ENCODE assay signal across 8 cellular contexts in genomic region chr6:146543211-146543939, GRCh38. TPM values are rescaled to one million over a fixed set of nuclear protein-coding genes. Genes with fewer than 3 reads are reported as not detected.
DNase-seq lines count a peak whose midpoint lies in the region; ATAC-seq, FAIRE-seq and TF ChIP-seq lines count a peak whose summit lies in the region.

Gene RAB32 (plus strand): TSS chr6:146543833. CDS start chr6:146543872, 39 bp downstream.

- in situ Hi-C loops in IMR-90 (cut with MboI; ENCODE audit: low sequenced_read_pairs) = loop anchor here (10.0 kb wide), 1 partner anchor 579 kb away; the partner anchor contains the start of gene SHPRH

- DNase-seq in GM03348 (ENCODE audit: low spot score) = peak; percentile 98
- DNase-seq in IMR-90 = peak; percentile 95
- DNase-seq in WTC11 (ENCODE audit: low spot score) = peak; percentile 82
- DNase-seq in endothelial cell of umbilical vein (ENCODE audit: low read depth, low spot score) = peak; percentile 92
- peak; percentile 95 for DNase-seq in medulla oblongata (ENCODE audit: extremely low spot score)
- peak; percentile 94 for DNase-seq in stromal cell of bone marrow (ENCODE audit: low read depth)
- DNase-seq in SHP77 (lab: John Stamatoyannopoulos, UW) = no peak

- peak within 1 kb of the TSS; percentile 95 for H4K5ac ChIP-seq in IMR-90 (ENCODE audit: low read depth, low read length)

- H3K27me3 ChIP-seq in IMR-90 (ENCODE audit: control insufficient read depth, insufficient read depth, low read length) (no peaks in the 10 kb centered on the region), endothelial cell of umbilical vein (ENCODE audit: control insufficient read depth in 2 of 2, insufficient read depth in 2 of 2, low read length in 2 of 2) (no peaks in the 10 kb centered on the region)

- peak within 1 kb of the TSS; percentile 89 for H2BK120ac ChIP-seq in IMR-90 (ENCODE audit: low read depth, low read length)

- H3K36me3 Mint-ChIP-seq in WTC11 = no peaks in the 10 kb centered on the region

- peaks cover 15% of the 10 kb centered on the region for H3K4me1 Mint-ChIP-seq in WTC11

- peak within 1 kb of the TSS; percentile 82 for H3K18ac ChIP-seq in IMR-90 (ENCODE audit: low read depth, low read length)

- peak; percentile 69 for TF ChIP-seq CTCF in IMR-90 (conservative IDR thresholded peaks at IDR 0.05; ENCODE audit: low read depth, low read length)
- peak; percentile 47; the same call in 1 of the 2 replicates for TF ChIP-seq CTCF in WTC11 (IDR thresholded peaks at IDR 0.05)
- TF ChIP-seq CTCF in endothelial cell of umbilical vein (IDR thresholded peaks at IDR 0.05; ENCODE audit: extremely low read depth in 1 of 2, insufficient read depth in 1 of 2, low read depth in 1 of 2, low read length in 2 of 2) = peak; percentile 62 to 69

- peak within 1 kb of the TSS; percentile 94 for H3K14ac ChIP-seq in IMR-90 (replicated peaks; ENCODE audit: low read depth, low read length)

- peak within 1 kb of the TSS; percentile 81 for H4K91ac ChIP-seq in IMR-90 (ENCODE audit: insufficient read depth, low read depth, low read length)

- no peak within 1 kb of the TSS; the same call in 2 of the 3 replicates for H2BK15ac ChIP-seq in IMR-90 (ENCODE audit: low read depth, low read length)

- H2AFZ ChIP-seq in IMR-90 (replicated peaks; ENCODE audit: low read length, poor library complexity) (peak within 1 kb of the TSS; percentile 95), endothelial cell of umbilical vein (ENCODE audit: low read depth, low read length) (peak within 1 kb of the TSS; percentile 71)

- peaks cover 0 to 12% of the 10 kb centered on the region in 2 experiments; a peak in 2 of 4 replicates for H3K79me1 ChIP-seq in IMR-90 (ENCODE audit: low read depth in 1 of 2, low read length in 2 of 2)

- H3K4me1 ChIP-seq in IMR-90 (ENCODE audit: control insufficient read depth, insufficient read depth, low read length) (peaks cover 4% of the 10 kb centered on the region; the same call in 1 of the 2 replicates), endothelial cell of umbilical vein (ENCODE audit: control insufficient read depth, extremely low read depth, insufficient read depth, low read length) (peaks cover 29% of the 10 kb centered on the region)

- ATAC-seq in GM21723 (IDR thresholded peaks at IDR 0.05; ENCODE audit: unreplicated experiment) = peak; percentile 84
- ATAC-seq in IMR-90 (ENCODE audit: low read depth) = peak; percentile 96
- ATAC-seq in WTC11 = peak; percentile 95

- H3K9me3 Mint-ChIP-seq in WTC11 = no peaks in the 10 kb centered on the region

- CTCF ChIA-PET in IMR-90 (lab: Yijun Ruan, JAX) (interaction anchor here (0.8 to 1.1 kb wide), 2 partner anchors 13 to 15 kb away, joined by 3 read pairs; no protein-coding TSS in a partner anchor), WTC11 (lab: Charles Lee) (interaction anchor here (0.6 to 1.3 kb wide), 4 partner anchors 55 to 479 kb away, joined by 3 to 5 read pairs (median 3); partner anchors contain the start of gene ADGB), endothelial cell of umbilical vein (lab: Charles Lee) (interaction anchor here (0.6 to 2.6 kb wide), 10 partner anchors 8 to 579 kb away, joined by 3 to 10 read pairs (median 3); partner anchors contain the start of gene SHPRH)

- TF ChIP-seq POLR2A in IMR-90 (IDR thresholded peaks at IDR 0.05; ENCODE audit: low read depth, low read length) (peak; percentile 70), endothelial cell of umbilical vein (IDR thresholded peaks at IDR 0.05; ENCODE audit: low read depth, low read length) (peak; percentile 69)

- peak within 1 kb of the TSS; percentile 76 for H3K4me3 ChIP-seq in IMR-90 (ENCODE audit: insufficient read depth, low read depth, low read length)
- peak within 1 kb of the TSS; percentile 78 to 95 (median 87) for H3K4me3 ChIP-seq in endothelial cell of umbilical vein (replicated peaks in 1 of 3; ENCODE audit: insufficient read depth in 1 of 3, low read depth in 1 of 3, low read length in 3 of 3)

- peak within 1 kb of the TSS; percentile 92 to 96 for H4K8ac ChIP-seq in IMR-90 (ENCODE audit: low read depth in 2 of 2, low read length in 2 of 2)

- H2BK20ac ChIP-seq in IMR-90 (ENCODE audit: low read depth, low read length) = peak within 1 kb of the TSS; percentile 21; the same call in 1 of the 2 replicates

- peak within 1 kb of the TSS; percentile 82 for H2AK5ac ChIP-seq in IMR-90 (ENCODE audit: low read depth, low read length)

- peak within 1 kb of the TSS; percentile 90 for H3K4ac ChIP-seq in IMR-90 (ENCODE audit: low read depth, low read length)

- peak within 1 kb of the TSS; percentile 94 for H3K56ac ChIP-seq in IMR-90 (ENCODE audit: extremely low read depth, insufficient read depth, low read length)

- BruUV-seq in IMR-90 (replicated peaks; lab: Mats Ljungman, UMichigan) (no TSS peak), endothelial cell of umbilical vein (replicated peaks; lab: Mats Ljungman, UMichigan) (no TSS peak)

- POLR2A ChIA-PET in IMR-90 (lab: Charles Lee; ENCODE audit: unreplicated experiment) (no interaction called here), WTC11 (lab: Charles Lee) (no interaction called here), endothelial cell of umbilical vein (lab: Charles Lee) (no interaction called here)

- H3K4me3 Mint-ChIP-seq in WTC11 = peak within 1 kb of the TSS; percentile 97

- peak within 1 kb of the TSS; percentile 97 for H3K23ac ChIP-seq in IMR-90 (ENCODE audit: low read depth, low read length)

- H3K36me3 ChIP-seq in IMR-90 (ENCODE audit: control insufficient read depth, insufficient read depth, low read length) (no peaks in the 10 kb centered on the region), endothelial cell of umbilical vein (ENCODE audit: control insufficient read depth in 2 of 2, extremely low read depth in 1 of 2, insufficient read depth in 2 of 2, low read length in 2 of 2) (no peaks in the 10 kb centered on the region)

- peak within 1 kb of the TSS; percentile 80 for H2BK5ac ChIP-seq in IMR-90 (ENCODE audit: low read depth, low read length, poor library complexity, severe bottlenecking)

- dilution Hi-C loops in IMR-90 (cut with HindIII; ENCODE audit: low sequenced_read_pairs, unreplicated experiment) = no loop called here
- dilution Hi-C loops in endothelial cell of umbilical vein (cut with MboI; ENCODE audit: extremely low pct_ligation_motif_present, low sequenced_read_pairs) = no loop called here

- H3K27me3 Mint-ChIP-seq in WTC11 (ENCODE audit: low read depth) = peaks cover 11% of the 10 kb centered on the region

- H3K27ac Mint-ChIP-seq in WTC11 = peak within 1 kb of the TSS; percentile 89; the same call in 1 of the 2 replicates

- intact Hi-C loops in IMR-90 (cut with micrococcal nuclease) = loop anchor here (1.0 to 10.0 kb wide), 4 partner anchors 157 to 729 kb away; partner anchors contain the start of genes FBXO30 and SHPRH
- intact Hi-C loops in endothelial cell of umbilical vein (cut with micrococcal nuclease) = loop anchor here (1.0 to 10.0 kb wide), 11 partner anchors 157 to 809 kb away; partner anchors contain the start of genes EPM2A, FBXO30 and SHPRH

- peak; percentile 53 for TF ChIP-seq RAD21 in IMR-90 (IDR thresholded peaks at IDR 0.05; ENCODE audit: low read length)

- H3K9me3 ChIP-seq in IMR-90 (ENCODE audit: control insufficient read depth, insufficient read depth, low read length) (no peaks in the 10 kb centered on the region), endothelial cell of umbilical vein (replicated peaks; ENCODE audit: control insufficient read depth, insufficient read depth, low read length) (no peaks in the 10 kb centered on the region)

- H3K9me1 ChIP-seq in IMR-90 (ENCODE audit: insufficient read depth, low read length) (no peaks in the 10 kb centered on the region), endothelial cell of umbilical vein (replicated peaks; ENCODE audit: control insufficient read depth, extremely low read depth, insufficient read depth, low read length) (no peaks in the 10 kb centered on the region)

- peak within 1 kb of the TSS; percentile 96 for H2AK9ac ChIP-seq in IMR-90 (replicated peaks; ENCODE audit: low read depth, low read length, poor library complexity)

- H3K27ac ChIP-seq in IMR-90 (ENCODE audit: insufficient read depth, low read length) = peak within 1 kb of the TSS; percentile 89
- peak within 1 kb of the TSS; percentile 58 for H3K27ac ChIP-seq in endothelial cell of umbilical vein (ENCODE audit: insufficient read depth, low read depth, low read length)

- 2% methylated on average over 12 of the region's 86 CpGs; no CpG with 5 or more reads in 1 of the 2 experiments for WGBS in IMR-90 (ENCODE audit: extremely low coverage in 2 of 2, insufficient read length in 1 of 2), 2 experiments

- H3K9ac ChIP-seq in IMR-90 (ENCODE audit: low read depth, low read length) (peak within 1 kb of the TSS; percentile 91), endothelial cell of umbilical vein (replicated peaks; ENCODE audit: extremely low read depth, insufficient read depth, low read length) (peak within 1 kb of the TSS; percentile 80)

- peak; percentile 67 for FAIRE-seq in endothelial cell of umbilical vein (lab: Jason Lieb, UNC)

- H3K79me2 ChIP-seq in endothelial cell of umbilical vein (ENCODE audit: control insufficient read depth, insufficient read depth, low read length) = peaks cover 44% of the 10 kb centered on the region

- H3K4me2 ChIP-seq in IMR-90 (ENCODE audit: low read depth, low read length) = peak within 1 kb of the TSS; percentile 95
- peak within 1 kb of the TSS; percentile 54 for H3K4me2 ChIP-seq in endothelial cell of umbilical vein (ENCODE audit: insufficient read depth, low read length)

- H4K20me1 ChIP-seq in IMR-90 (ENCODE audit: insufficient read depth, low read length) = peaks cover 3% of the 10 kb centered on the region; the same call in 1 of the 2 replicates
- no peaks in the 10 kb centered on the region for H4K20me1 ChIP-seq in endothelial cell of umbilical vein (replicated peaks; ENCODE audit: control insufficient read depth, extremely low read depth, insufficient read depth, low read length)

TF ChIP-seq in WTC11, 78 proteins besides CTCF, POLR2A, EP300 and RAD21 (continues in another document):
- no peak for TF ChIP-seq ZBTB21 (CRISPR knock-in tag; IDR thresholded peaks at IDR 0.05; ENCODE audit: borderline replicate concordance)

TF ChIP-seq in endothelial cell of umbilical vein, 7 proteins besides CTCF, POLR2A, EP300 and RAD21 (continues in another document):
- no peak for TF ChIP-seq EZH2 (IDR thresholded peaks at IDR 0.05; ENCODE audit: borderline replicate concordance, low read depth, low read length, severe bottlenecking)

RNA-seq across cellular contexts. Expression of gene RAB32, which starts in this region (rescaled TPM):
- 104 and 108 TPM in 2 replicates for total RNA-seq in IMR-90 (2012; rRNA removed)
- polyA plus RNA-seq in IMR-90 (2012; rRNA removed) = 55.4 and 55.7 TPM in 2 replicates
- polyA plus RNA-seq in IMR-90 (2012; cell fraction: cytosol; rRNA removed) = 28.3 and 39.7 TPM in 2 replicates
- 11.5 and 31.4 TPM in 2 replicates for polyA plus RNA-seq in IMR-90 (2012; cell fraction: nucleus; rRNA removed; ENCODE audit: low replicate concordance)
- total RNA-seq in WTC11 (2021) = 3.9 to 5.1 TPM (median 4.5 TPM) in 3 replicates
- 65.6 and 78.3 TPM in 2 replicates for total RNA-seq in endothelial cell of umbilical vein
- 43.6 and 49.6 TPM in 2 replicates for polyA plus RNA-seq in endothelial cell of umbilical vein
- 54.8 and 61.4 TPM in 2 replicates for polyA plus RNA-seq in endothelial cell of umbilical vein (2011; cell fraction: cytosol; rRNA removed)
- polyA plus RNA-seq in endothelial cell of umbilical vein (2011; cell fraction: nucleus; rRNA removed) = 22.3 and 25.4 TPM in 2 replicates
- polyA plus RNA-seq in endothelial cell of umbilical vein (2012) = 108 and 140 TPM in 2 replicates
- polyA minus RNA-seq in endothelial cell of umbilical vein = 21.2 and 24.2 TPM in 2 replicates
- 12.2 TPM for polyA minus RNA-seq in endothelial cell of umbilical vein (2011; cell fraction: cytosol; rRNA and poly(A)+ RNA removed)
- 6.6 and 8.3 TPM in 2 replicates for polyA minus RNA-seq in endothelial cell of umbilical vein (2011; cell fraction: nucleus; rRNA and poly(A)+ RNA removed)

Comparison
In these comparisons a context has a peak if more than half of its experiments do, and no peak if none do; other contexts are left out.
1. RNA of gene RAB32 (total RNA-seq): 104 to 108 TPM in IMR-90 and 65.6 to 78.3 TPM in endothelial cell of umbilical vein; 3.9 to 5.1 TPM in WTC11; every median in the first group is over 10 times any median in the second.
2. DNase-seq: peak in GM03348 (single experiment), IMR-90 (single experiment), WTC11 (single experiment), endothelial cell of umbilical vein (single experiment), medulla oblongata (single experiment) and stromal cell of bone marrow (single experiment); none in SHP77 (0 of 2).
3. Peak in every context shown above with its lines, with median percentiles within 50 percentile points of each other: ATAC-seq and CTCF ChIP-seq.